9 cellular contexts compared by ENCODE assay signal in genomic region chr18:61833387-61833786, GRCh38. TPM values are rescaled to one million over a fixed set of nuclear protein-coding genes. Genes with fewer than 3 reads are reported as not detected.
DNase-seq lines count a peak whose midpoint lies in the region; ATAC-seq and TF ChIP-seq lines count a peak whose summit lies in the region.
"Had no signal": no experiment of that assay in that cellular context is flagged by ENCODE, and none has a peak within 500 bp of the region (broad histone marks: within the 10 kb centered on the region; RNA-seq: fewer than 3 reads in every experiment).

No MANE protein-coding gene starts in this region.

- ATAC-seq in GM19351 (IDR thresholded peaks at IDR 0.05; ENCODE audit: unreplicated experiment): peak; percentile 45
- no peak for ATAC-seq in activated CD4-positive, CD25-positive, alpha-beta regulatory T cell treated with anti-CD3 and anti-CD28 coated beads, Interleukin-2, amount 50 U/mL, for 24 hours
- no peak for ATAC-seq in HG03025 (IDR thresholded peaks at IDR 0.05; ENCODE audit: low FRiP score, unreplicated experiment)
- ATAC-seq: Panc1 had no signal

- peak; percentile 41 for DNase-seq in AG09319 (ENCODE audit: extremely low read depth, low read depth)
- peak; percentile 19 for DNase-seq in SK-MEL-5 (ENCODE audit: low read depth, low spot score)
- peak; percentile 24 for DNase-seq in fibroblast of the aortic adventitia (ENCODE audit: low read depth)
- DNase-seq in NCI-H1105 treated with DMSO at 0.1 percent for 48 hours (lab: John Stamatoyannopoulos, UW): no peak
- DNase-seq in activated CD4-positive, alpha-beta T cell treated with anti-CD3 and anti-CD28 coated beads for 48 hours: no peak

- H3K4me3 ChIP-seq in fibroblast of the aortic adventitia (ENCODE audit: low read depth, low read length): no peak overlapping the region

- TF ChIP-seq CTCF in AG09319 (IDR thresholded peaks at IDR 0.05; ENCODE audit: low read depth, low read length) (no peak), fibroblast of the aortic adventitia (IDR thresholded peaks at IDR 0.05; ENCODE audit: insufficient read depth, low read length) (no peak)

- in situ Hi-C loops in SK-MEL-5 (cut with HindIII; ENCODE audit: low pct_unique_long_range_greater_than_20kb, low sequenced_read_pairs): no loop called here

RNA-seq across cellular contexts. Expression of gene RNF152, which starts 59.4 kb away (rescaled TPM):
- total RNA-seq in SK-MEL-5 (2014; rRNA removed; shearing (Covaris generic)): 6.6 and 9.6 TPM in 2 replicates
- 2.7 and 6.5 TPM in 2 replicates for polyA plus RNA-seq in SK-MEL-5 (2015; cell fraction: cytosol; rRNA removed)
- 3.7 and 4.8 TPM in 2 replicates for polyA plus RNA-seq in SK-MEL-5 (2015; cell fraction: nucleus; rRNA removed)
- 7.3 and 12.8 TPM in 2 replicates for total RNA-seq in fibroblast of the aortic adventitia (ENCODE audit: low replicate concordance)

Comparison
In these comparisons a context has a peak if more than half of its experiments do, and no peak if none do; other contexts are left out.
1. DNase-seq: peak in AG09319 (single experiment), SK-MEL-5 (single experiment) and fibroblast of the aortic adventitia (single experiment); none in NCI-H1105 treated with DMSO at 0.1 percent for 48 hours (single experiment) and activated CD4-positive, alpha-beta T cell treated with anti-CD3 and anti-CD28 coated beads for 48 hours (single experiment).